In genomic region chr18:2104620-2105462, GRCh38 we compare ENCODE assay signal across 8 cellular contexts.
A peak's percentile ranks its signal among the peaks of the same experiment; 100 is the strongest.
DNase-seq lines count a peak whose midpoint lies in the region; ATAC-seq lines count a peak whose summit lies in the region.

No MANE protein-coding gene starts in this region.

- ATAC-seq in GM19438 (IDR thresholded peaks at IDR 0.05; ENCODE audit: low read depth, unreplicated experiment) (peak; percentile 80), HG03439 (IDR thresholded peaks at IDR 0.05; ENCODE audit: unreplicated experiment) (peak; percentile 65)

- H3K27ac ChIP-seq in iPS DF 6.9 (ENCODE audit: low read length) = no peak overlapping the region

- H3K27me3 ChIP-seq in iPS DF 6.9 (ENCODE audit: control insufficient read depth, insufficient read depth, low read length) = no peaks in the 10 kb centered on the region

- H3K4me1 ChIP-seq in iPS DF 6.9 (ENCODE audit: control insufficient read depth, insufficient read depth, low read length) = no peaks in the 10 kb centered on the region

- H3K4me3 ChIP-seq in iPS DF 6.9 (ENCODE audit: low read length) = no peak overlapping the region

- WGBS in iPS DF 6.9 (ENCODE audit: insufficient coverage, insufficient read length) = no CpG with 5 or more reads among the region's 16 CpGs

- DNase-seq in DMS 273 (lab: John Stamatoyannopoulos, UW; ENCODE audit: unreplicated experiment) (peak; percentile 73), SK-MEL-5 (ENCODE audit: low read depth, low spot score) (peak; percentile 66), amniotic epithelial cell (ENCODE audit: low read depth) (peak; percentile 41), iPS DF 6.9 (ENCODE audit: low read depth, low spot score) (peak; percentile 52), middle frontal gyrus (ENCODE audit: extremely low spot score, low spot score) (no peak)
- peak; percentile 46 to 62 for DNase-seq in stimulated activated CD4-positive, alpha-beta T cell treated with anti-CD3 and anti-CD28 coated beads, Interleukin-2, amount 100 ng/mL, for 48 hours

- in situ Hi-C loops in SK-MEL-5 (cut with HindIII; ENCODE audit: low pct_unique_long_range_greater_than_20kb, low sequenced_read_pairs) = no loop called here

- H3K9me3 ChIP-seq in iPS DF 6.9 (ENCODE audit: control insufficient read depth, insufficient read depth, low read length) = no peaks in the 10 kb centered on the region

- H3K36me3 ChIP-seq in iPS DF 6.9 (ENCODE audit: control insufficient read depth, insufficient read depth, low read length) = no peaks in the 10 kb centered on the region
